Comparison of ENCODE assay signal across 9 cellular contexts in genomic region chr1:942411-942821, GRCh38. TPM values are rescaled to one million over a fixed set of nuclear protein-coding genes. Genes with fewer than 3 reads are reported as not detected.
DNase-seq lines count a peak whose midpoint lies in the region; ATAC-seq and TF ChIP-seq lines count a peak whose summit lies in the region.
"Had no signal": no experiment of that assay in that cellular context is flagged by ENCODE, and none has a peak within 500 bp of the region (broad histone marks: within the 10 kb centered on the region; RNA-seq: fewer than 3 reads in every experiment).

No MANE protein-coding gene starts in this region.

- in situ Hi-C loops in KBM-7 (cut with MboI; ENCODE audit: low pct_unique_long_range_greater_than_20kb, low sequenced_read_pairs): no loop called here

- no peak for TF ChIP-seq CTCF in epithelial cell of proximal tubule (conservative IDR thresholded peaks at IDR 0.05; ENCODE audit: low read depth, low read length)
- TF ChIP-seq CTCF in retinal pigment epithelial cell (conservative IDR thresholded peaks at IDR 0.05; ENCODE audit: low read depth, low read length): no peak

- H3K4me3 ChIP-seq in epithelial cell of proximal tubule (ENCODE audit: low read depth, low read length) (peak overlapping the region; percentile 40), retinal pigment epithelial cell (ENCODE audit: low read length) (peak overlapping the region; percentile 42)

- DNase-seq in DMS 273 (lab: John Stamatoyannopoulos, UW; ENCODE audit: unreplicated experiment) (peak; percentile 80), DMS 273 treated with DMSO at 0.1 percent for 48 hours (lab: John Stamatoyannopoulos, UW) (no peak), NCI-H1105 treated with DMSO at 0.1 percent for 48 hours (lab: John Stamatoyannopoulos, UW) (peak; percentile 48), epithelial cell of proximal tubule (ENCODE audit: low read depth) (no peak), retinal pigment epithelial cell (ENCODE audit: low read depth) (no peak), KG1 (lab: John Stamatoyannopoulos, UW) (no peak), KBM-7 (no peak)
- DNase-seq: 8988T had no signal

- ATAC-seq in GM19452 (IDR thresholded peaks at IDR 0.05; ENCODE audit: unreplicated experiment): no peak

RNA-seq across cellular contexts. Expression of gene NOC2L, which starts 16.6 kb away (rescaled TPM):
- 73.9 and 132 TPM in 2 replicates for total RNA-seq in epithelial cell of proximal tubule

RNA-seq across cellular contexts. Expression of gene KLHL17, which starts 18.0 kb away (rescaled TPM):
- 11.9 and 33.3 TPM in 2 replicates for total RNA-seq in epithelial cell of proximal tubule

RNA-seq across cellular contexts. Expression of gene SAMD11, which starts 18.7 kb away (rescaled TPM):
- 0.51 and 3.5 TPM in 2 replicates for total RNA-seq in epithelial cell of proximal tubule

RNA-seq across cellular contexts. Expression of gene PLEKHN1, which starts 23.9 kb away (rescaled TPM):
- 3.1 and 6.8 TPM in 2 replicates for total RNA-seq in epithelial cell of proximal tubule

RNA-seq across cellular contexts. Expression of gene PERM1, which starts 39.5 kb away (rescaled TPM):
- not detected in 2 replicates for total RNA-seq in epithelial cell of proximal tubule

Comparison
In these comparisons a context has a peak if more than half of its experiments do, and no peak if none do; other contexts are left out.
1. DNase-seq: peak in DMS 273 (single experiment) and NCI-H1105 treated with DMSO at 0.1 percent for 48 hours (single experiment); none in DMS 273 treated with DMSO at 0.1 percent for 48 hours (single experiment), epithelial cell of proximal tubule (single experiment), retinal pigment epithelial cell (single experiment), KG1 (single experiment) and KBM-7 (single experiment).